Comparison of ENCODE assay signal across 11 cellular contexts in genomic region chr1:243313635-243314536, GRCh38. TPM values are rescaled to one million over a fixed set of nuclear protein-coding genes. Genes with fewer than 3 reads are reported as not detected.
DNase-seq lines count a peak whose midpoint lies in the region; ATAC-seq and TF ChIP-seq lines count a peak whose summit lies in the region.
"Had no signal": no experiment of that assay in that cellular context is flagged by ENCODE, and none has a peak within 500 bp of the region (broad histone marks: within the 10 kb centered on the region; RNA-seq: fewer than 3 reads in every experiment).

No MANE protein-coding gene starts in this region.

- no peak for TF ChIP-seq CTCF in breast epithelium (IDR thresholded peaks at IDR 0.05)
- no peak for TF ChIP-seq CTCF in MCF 10A (IDR thresholded peaks at IDR 0.05; ENCODE audit: unreplicated experiment)
- no peak for TF ChIP-seq CTCF in upper lobe of left lung (IDR thresholded peaks at IDR 0.05)

- no peaks in the 10 kb centered on the region for H3K36me3 ChIP-seq in breast epithelium
- peaks cover 4 to 39% (median 10%) of the 10 kb centered on the region in 4 donors for H3K36me3 ChIP-seq in upper lobe of left lung
- H3K36me3 ChIP-seq: neural progenitor cell had no signal

- CTCF ChIA-PET in MCF 10A (lab: Yijun Ruan, JAX) = interaction anchor here (0.6 to 2.1 kb wide), 13 partner anchors 8 to 1420 kb away, joined by 3 to 15 read pairs (median 4); partner anchors contain the start of gene CEP170

- 83 to 84% methylated on average over 6 of the region's 6 CpGs for WGBS in upper lobe of left lung, 2 donors

- H3K27me3 ChIP-seq in breast epithelium (no peaks in the 10 kb centered on the region), upper lobe of left lung (no peaks in the 10 kb centered on the region)
- H3K27me3 ChIP-seq: neural progenitor cell had no signal

- H3K36me3 Mint-ChIP-seq in MCF 10A (ENCODE audit: insufficient read depth, unreplicated experiment) = peaks cover 70% of the 10 kb centered on the region

- no peaks in the 10 kb centered on the region for H3K27me3 Mint-ChIP-seq in MCF 10A (ENCODE audit: insufficient read depth, unreplicated experiment)

- intact Hi-C loops in breast epithelium (cut with DNase I; ENCODE audit: low total_unique reads) = no loop called here
- intact Hi-C loops in MCF 10A (cut with micrococcal nuclease) = no loop called here
- intact Hi-C loops in sciatic nerve (cut with DNase I) = no loop called here

- no peak for TF ChIP-seq POLR2A in breast epithelium (IDR thresholded peaks at IDR 0.05)
- TF ChIP-seq POLR2A in upper lobe of left lung (IDR thresholded peaks at IDR 0.05) = no peak

- BruUV-seq in MCF 10A (replicated peaks; lab: Mats Ljungman, UMichigan) = no TSS peak

- no peak for TF ChIP-seq EP300 in upper lobe of left lung (IDR thresholded peaks at IDR 0.05)

- no peak overlapping the region for H3K27ac Mint-ChIP-seq in MCF 10A (ENCODE audit: low read depth, unreplicated experiment)
- H3K27ac Mint-ChIP-seq: neural progenitor cell had no signal

- H3K9me3 ChIP-seq in breast epithelium (no peaks in the 10 kb centered on the region), upper lobe of left lung (no peaks in the 10 kb centered on the region)

- H3K9me3 Mint-ChIP-seq in MCF 10A (ENCODE audit: unreplicated experiment) = no peaks in the 10 kb centered on the region
- H3K9me3 Mint-ChIP-seq: neural progenitor cell had no signal

- H3K27ac ChIP-seq in breast epithelium (peak overlapping the region; percentile 3 to 17), upper lobe of left lung (peak overlapping the region in 2 of 4 donors; percentile 61 to 66)
- H3K27ac ChIP-seq: neural progenitor cell had no signal

- POLR2A ChIA-PET in MCF 10A (lab: Yijun Ruan, JAX) = interaction anchor here (0.9 to 4.7 kb wide), 7 partner anchors 10 to 66 kb away, joined by 3 to 29 read pairs (median 4); partner anchors contain the start of genes CEP170 and SDCCAG8

- no peak overlapping the region for H3K4me3 ChIP-seq in breast epithelium
- no peak overlapping the region for H3K4me3 ChIP-seq in upper lobe of left lung
- H3K4me3 ChIP-seq: neural progenitor cell had no signal

- H3K4me3 Mint-ChIP-seq in MCF 10A (ENCODE audit: unreplicated experiment) = no peak overlapping the region
- H3K4me3 Mint-ChIP-seq: neural progenitor cell had no signal

- H3K4me1 ChIP-seq in breast epithelium = no peaks in the 10 kb centered on the region
- H3K4me1 ChIP-seq in upper lobe of left lung = peaks cover 3 to 24% (median 7%) of the 10 kb centered on the region in 4 donors

- H3K4me1 Mint-ChIP-seq in MCF 10A (ENCODE audit: insufficient read depth, unreplicated experiment) = peaks cover 14% of the 10 kb centered on the region

- no peak for DNase-seq in breast epithelium (ENCODE audit: low spot score in 2 of 2)
- DNase-seq in MCF 10A (ENCODE audit: unreplicated experiment) = no peak
- DNase-seq in NCI-H1694 (lab: John Stamatoyannopoulos, UW) = peak; percentile 99
- DNase-seq in upper lobe of left lung = no peak
- no peak for DNase-seq in sciatic nerve (ENCODE audit: low spot score)
- DNase-seq in kidney tubule cell (ENCODE audit: low spot score) = no peak
- DNase-seq: ACHN; stimulated activated CD8-positive, alpha-beta memory T cell treated with anti-CD3 and anti-CD28 coated beads, Interleukin-4, amount 100 ng/mL, for 48 hours had no signal

- ATAC-seq in HG02678 (IDR thresholded peaks at IDR 0.05; ENCODE audit: unreplicated experiment) (peak; percentile 72), upper lobe of left lung (ENCODE audit: low FRiP score in 2 of 2) (peak; percentile 6 to 63), SK-N-SH treated with all-trans-retinoic acid at 6 μM for 48 hours (no peak), sciatic nerve (no peak)

TF ChIP-seq in SK-N-SH treated with all-trans-retinoic acid at 6 μM for 48 hours, 23 proteins besides CTCF, POLR2A, EP300 and RAD21 (continues in another document):
- TF ChIP-seq TOX (CRISPR knock-in tag; IDR thresholded peaks at IDR 0.05; ENCODE audit: borderline replicate concordance) (no peak), GLIS3 (CRISPR knock-in tag; IDR thresholded peaks at IDR 0.05) (no peak), ZNF565 (CRISPR knock-in tag; conservative IDR thresholded peaks at IDR 0.05; ENCODE audit: low read depth) (no peak), ARNTL (CRISPR knock-in tag; IDR thresholded peaks at IDR 0.05; ENCODE audit: borderline replicate concordance, low read depth) (no peak), ZC3H10 (CRISPR knock-in tag; IDR thresholded peaks at IDR 0.05) (no peak), TSHZ2 (CRISPR knock-in tag; IDR thresholded peaks at IDR 0.05) (no peak), POU6F1 (CRISPR knock-in tag; IDR thresholded peaks at IDR 0.05; ENCODE audit: borderline replicate concordance, low read depth) (no peak), SNAI2 (CRISPR knock-in tag; IDR thresholded peaks at IDR 0.05) (no peak), CREB5 (CRISPR knock-in tag; IDR thresholded peaks at IDR 0.05; ENCODE audit: low read depth) (no peak), ZFP30 (CRISPR knock-in tag; IDR thresholded peaks at IDR 0.05) (no peak), CSRNP3 (CRISPR knock-in tag; IDR thresholded peaks at IDR 0.05) (no peak), RARB (CRISPR knock-in tag; IDR thresholded peaks at IDR 0.05) (no peak), CSDC2 (CRISPR knock-in tag; IDR thresholded peaks at IDR 0.05) (no peak), ISL1 (CRISPR knock-in tag; IDR thresholded peaks at IDR 0.05) (no peak), PPARA (CRISPR knock-in tag; IDR thresholded peaks at IDR 0.05; ENCODE audit: borderline replicate concordance) (no peak), ZNF70 (CRISPR knock-in tag; IDR thresholded peaks at IDR 0.05) (no peak)

RNA-seq across cellular contexts. Expression of gene SDCCAG8, which starts 58.0 kb away (rescaled TPM):
- total RNA-seq in breast epithelium (10 to 100 TPM; 48.6 to 73.0 (median 62.3) TPM), MCF 10A (2022) (81.1 and 128 TPM in 2 replicates), upper lobe of left lung (100 to 1,000 TPM in 2 of 6 donors, 10 to 100 TPM in 4; 52.5 to 295 (median 95.2) TPM), sciatic nerve (70.4 TPM)

RNA-seq across cellular contexts. Expression of gene CEP170, which starts 58.8 kb away (rescaled TPM):
- 10 to 100 TPM; 37.4 to 54.2 (median 47.4) TPM for total RNA-seq in breast epithelium
- total RNA-seq in MCF 10A (2022) = 148 and 182 TPM in 2 replicates
- 100 to 1,000 TPM in 2 of 6 donors, 10 to 100 TPM in 4; 47.6 to 160 (median 88.6) TPM for total RNA-seq in upper lobe of left lung
- 127 TPM for total RNA-seq in sciatic nerve

Comparison
In these comparisons a context has a peak if more than half of its experiments do, and no peak if none do; other contexts are left out.
1. ATAC-seq: peak in HG02678 (single experiment) and upper lobe of left lung (2 of 2); none in SK-N-SH treated with all-trans-retinoic acid at 6 μM for 48 hours (single experiment) and sciatic nerve (single experiment).